Comparison of ENCODE assay signal across 8 cellular contexts in the genomic region with DNA sequence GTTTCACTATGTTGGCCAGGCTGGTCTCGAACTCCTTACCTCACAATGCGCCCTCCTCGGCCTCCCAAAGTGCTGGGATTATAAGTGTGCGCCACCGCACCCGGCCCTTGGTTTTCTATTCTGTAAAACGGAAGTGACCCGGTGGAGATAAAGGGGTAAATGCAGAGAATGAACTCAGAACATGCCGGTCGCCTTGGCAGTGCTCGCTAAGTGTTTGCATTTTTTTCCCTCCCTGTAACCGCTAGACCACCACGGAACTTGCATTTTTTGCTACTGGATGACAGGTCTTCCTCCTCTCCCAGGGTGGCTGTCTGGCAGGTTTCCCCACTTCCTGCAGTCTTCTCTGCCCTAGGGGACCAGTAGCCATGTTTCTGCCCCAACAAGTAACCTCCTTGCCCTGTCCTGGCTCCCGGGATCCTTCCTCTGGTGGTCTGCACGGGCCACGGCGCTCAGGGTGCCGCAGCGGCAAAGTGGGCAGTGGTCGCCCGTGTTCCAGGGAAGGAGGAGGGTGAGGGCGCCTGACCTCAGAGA. TPM values are rescaled to one million over a fixed set of nuclear protein-coding genes. Genes with fewer than 3 reads are reported as not detected.
DNase-seq lines count a peak whose midpoint lies in the region; TF ChIP-seq lines count a peak whose summit lies in the region.

No MANE protein-coding gene starts in this region.

- H3K4me1 ChIP-seq in adipocyte (ENCODE audit: control insufficient read depth, insufficient read depth, low read length) = peaks cover 29% of the 10 kb centered on the region
- peaks cover 11 to 12% of the 10 kb centered on the region in 2 donors for H3K4me1 ChIP-seq in mucosa of rectum (ENCODE audit: control insufficient read depth in 2 of 2, insufficient read depth in 2 of 2, low read length in 2 of 2)

- H3K36me3 ChIP-seq in adipocyte (ENCODE audit: control insufficient read depth, insufficient read depth, low read length, severe bottlenecking) (no peaks in the 10 kb centered on the region), mucosa of rectum (ENCODE audit: control insufficient read depth in 2 of 2, insufficient read depth in 2 of 2, low read length in 2 of 2) (no peaks in the 10 kb centered on the region), WERI-Rb-1 (no peaks in the 10 kb centered on the region)

- H3K9me3 ChIP-seq in adipocyte (ENCODE audit: control insufficient read depth, low read length) (no peaks in the 10 kb centered on the region), mucosa of rectum (ENCODE audit: control insufficient read depth in 2 of 2, low read length in 2 of 2) (no peaks in the 10 kb centered on the region), WERI-Rb-1 (ENCODE audit: severe bottlenecking) (no peaks in the 10 kb centered on the region)

- H3K9ac ChIP-seq in adipocyte (ENCODE audit: low read length) (peak overlapping the region; percentile 79), mucosa of rectum (ENCODE audit: low read depth in 1 of 2, low read length in 2 of 2) (no peak overlapping the region)

- no peaks in the 10 kb centered on the region for H3K27me3 ChIP-seq in adipocyte (replicated peaks; ENCODE audit: control insufficient read depth, insufficient read depth, low read length)
- H3K27me3 ChIP-seq in mucosa of rectum (ENCODE audit: control insufficient read depth in 2 of 2, insufficient read depth in 2 of 2, low read length in 2 of 2) = no peaks in the 10 kb centered on the region
- H3K27me3 ChIP-seq in WERI-Rb-1 (ENCODE audit: insufficient read depth, low read depth, severe bottlenecking) = no peaks in the 10 kb centered on the region

- H3K27ac ChIP-seq in mucosa of rectum (ENCODE audit: low read depth in 2 of 2, low read length in 2 of 2) (peak overlapping the region; percentile 64 to 80), WERI-Rb-1 (no peak overlapping the region)

- no peak for TF ChIP-seq CTCF in WERI-Rb-1 (IDR thresholded peaks at IDR 0.05; ENCODE audit: low read depth, low read length)

- H3K4me3 ChIP-seq in adipocyte (ENCODE audit: low read length) = peak overlapping the region; percentile 70
- H3K4me3 ChIP-seq in mucosa of rectum (ENCODE audit: low read length in 2 of 2) = no peak overlapping the region
- no peak overlapping the region for H3K4me3 ChIP-seq in WERI-Rb-1 (ENCODE audit: low read depth, low read length)

- DNase-seq in A172 (ENCODE audit: low spot score) = peak; percentile 53
- DNase-seq in HT1080 (ENCODE audit: low read depth) = peak; percentile 96
- no peak for DNase-seq in adipocyte (ENCODE audit: low read depth)
- DNase-seq in WERI-Rb-1 = no peak
- DNase-seq in NCI-H2107 (lab: John Stamatoyannopoulos, UW) = no peak
- no peak for DNase-seq in NCI-H2227 treated with DMSO at 0.1 percent for 48 hours (lab: John Stamatoyannopoulos, UW)
- no peak for DNase-seq in NAMALWA (ENCODE audit: low spot score)

RNA-seq across cellular contexts. Expression of gene GNA12, which starts 18.8 kb away (rescaled TPM):
- total RNA-seq in A172 (2014; rRNA removed; shearing (Covaris generic)) = 16.4 and 22.4 TPM in 2 replicates
- total RNA-seq in HT1080 (2014; rRNA removed; shearing (Covaris generic)) = 10.1 and 25.1 TPM in 2 replicates
- polyA plus RNA-seq in HT1080 (2015; cell fraction: cytosol; rRNA removed) = 54.8 and 66.0 TPM in 2 replicates
- 25.6 and 26.7 TPM in 2 replicates for polyA plus RNA-seq in HT1080 (2015; cell fraction: nucleus; rRNA removed)

Comparison
In these comparisons a context has a peak if more than half of its experiments do, and no peak if none do; other contexts are left out.
1. DNase-seq: peak in A172 (single experiment) and HT1080 (single experiment); none in adipocyte (single experiment), WERI-Rb-1 (single experiment), NCI-H2107 (single experiment), NCI-H2227 treated with DMSO at 0.1 percent for 48 hours (single experiment) and NAMALWA (single experiment).